In genomic region chr3:12294885-12295580, GRCh38 we compare ENCODE assay signal across 17 cellular contexts. TPM values are rescaled to one million over a fixed set of nuclear protein-coding genes. Genes with fewer than 3 reads are reported as not detected.
DNase-seq lines count a peak whose midpoint lies in the region; ATAC-seq and TF ChIP-seq lines count a peak whose summit lies in the region.
"Had no signal": no experiment of that assay in that cellular context is flagged by ENCODE, and none has a peak within 500 bp of the region (broad histone marks: within the 10 kb centered on the region; RNA-seq: fewer than 3 reads in every experiment).

No MANE protein-coding gene starts in this region.

- no peaks in the 10 kb centered on the region for H3K36me3 ChIP-seq in BJ (ENCODE audit: control insufficient read depth, insufficient read depth, low read length)
- H3K36me3 ChIP-seq in PC-3 (ENCODE audit: low read depth, low read length), result peaks cover 48% of the 10 kb centered on the region
- H3K36me3 ChIP-seq in colonic mucosa, result no peaks in the 10 kb centered on the region
- H3K36me3 ChIP-seq in mesenchymal stem cell (ENCODE audit: control insufficient read depth in 1 of 2, insufficient read depth in 2 of 2, low read depth in 1 of 2, low read length in 2 of 2), result no peaks in the 10 kb centered on the region
- H3K36me3 ChIP-seq: gastroesophageal sphincter had no signal

- no peak overlapping the region for H2BK12ac ChIP-seq in mesenchymal stem cell (ENCODE audit: low read length in 2 of 2)

- no peak overlapping the region for H3K4ac ChIP-seq in mesenchymal stem cell (ENCODE audit: low read depth in 1 of 2, low read length in 2 of 2)

- H3F3A ChIP-seq in PC-3 (ENCODE audit: low read length, unreplicated experiment), result peaks cover 4% of the 10 kb centered on the region

- no peaks in the 10 kb centered on the region for H3K9me2 ChIP-seq in PC-3 (replicated peaks; ENCODE audit: low read length)

- DNase-seq in BJ (ENCODE audit: low read depth), result peak; percentile 44
- peak; percentile 80 for DNase-seq in PC-3
- no peak for DNase-seq in colonic mucosa
- DNase-seq in mesenchymal stem cell, result peak; percentile 78
- DNase-seq in type B pancreatic cell (ENCODE audit: extremely low spot score, unreplicated experiment), result no peak
- no peak for DNase-seq in activated naive CD4-positive, alpha-beta T cell treated with Interleukin-2 at 50 U/mL for 16 hours
- no peak for DNase-seq in activated CD4-positive, alpha-beta T cell treated with anti-CD3 and anti-CD28 coated beads, Interleukin-2, amount 10 ng/mL, durations not matched to agents 7 days and 5 days
- DNase-seq in NCI-H748 treated with DMSO at 0.1 percent for 48 hours (lab: John Stamatoyannopoulos, UW), result no peak
- DNase-seq: activated CD8-positive, alpha-beta memory T cell treated with anti-CD3 and anti-CD28 coated beads, Interleukin-2, amount 50 U/mL, for 48 hours; H9; left cardiac atrium; stimulated activated naive CD8-positive, alpha-beta T cell treated with anti-CD3 and anti-CD28 coated beads, Interleukin-15, Interleukin-2, amounts not matched to agents 100 U/mL and 50 U/mL, for 24 hours; SW 1271 had no signal

- peaks cover 64% of the 10 kb centered on the region for H3K4me1 ChIP-seq in PC-3 (ENCODE audit: insufficient read depth, low read length)
- H3K4me1 ChIP-seq in colonic mucosa, result peaks cover 6% of the 10 kb centered on the region
- H3K4me1 ChIP-seq in mesenchymal stem cell (ENCODE audit: control insufficient read depth, insufficient read depth, low read depth, low read length), result peaks cover 7% of the 10 kb centered on the region
- H3K4me1 ChIP-seq: gastroesophageal sphincter had no signal

- TF ChIP-seq CTCF in BJ (IDR thresholded peaks at IDR 0.05; ENCODE audit: insufficient read depth, low read depth, low read length) (no peak), PC-3 (conservative IDR thresholded peaks at IDR 0.05; ENCODE audit: low read depth, low read length) (no peak), colonic mucosa (IDR thresholded peaks at IDR 0.05) (no peak), type B pancreatic cell (conservative IDR thresholded peaks at IDR 0.05) (no peak)

- CTCF ChIA-PET in BJ (lab: Yijun Ruan, JAX), result interaction anchor here (1.4 kb wide), 1 partner anchor 13 kb away, joined by 3 read pairs; no protein-coding TSS in a partner anchor
- CTCF ChIA-PET in PC-3 (lab: Charles Lee), result interaction anchor here (0.6 kb wide), 1 partner anchor 10 kb away, joined by 4 read pairs; no protein-coding TSS in a partner anchor
- CTCF ChIA-PET in activated CD4-positive, alpha-beta T cell treated with anti-CD3 and anti-CD28 coated beads, Interleukin-2, amount 10 ng/mL, durations not matched to agents 7 days and 5 days (lab: Charles Lee), result no interaction called here

- H3K27ac Mint-ChIP-seq in type B pancreatic cell, result no peak overlapping the region
- H3K27ac Mint-ChIP-seq in activated CD4-positive, alpha-beta T cell treated with anti-CD3 and anti-CD28 coated beads, Interleukin-2, amount 10 ng/mL, durations not matched to agents 7 days and 5 days, result no peak overlapping the region
- H3K27ac Mint-ChIP-seq: activated naive CD8-positive, alpha-beta T cell; H9 had no signal

- POLR2A ChIA-PET in BJ (lab: Charles Lee) (no interaction called here), PC-3 (lab: Charles Lee; ENCODE audit: unreplicated experiment) (no interaction called here)
- POLR2A ChIA-PET in activated CD4-positive, alpha-beta T cell treated with anti-CD3 and anti-CD28 coated beads, Interleukin-2, amount 10 ng/mL, durations not matched to agents 7 days and 5 days (lab: Charles Lee), result no interaction called here

- H3K23ac ChIP-seq in mesenchymal stem cell (ENCODE audit: low read length in 2 of 2), result no peak overlapping the region

- H3K4me3 ChIP-seq in BJ (ENCODE audit: low read depth, low read length) (no peak overlapping the region), PC-3 (ENCODE audit: low read length) (no peak overlapping the region), colonic mucosa (no peak overlapping the region), mesenchymal stem cell (ENCODE audit: insufficient read depth in 1 of 2, low read depth in 1 of 2, low read length in 2 of 2) (no peak overlapping the region)
- H3K4me3 ChIP-seq: coronary artery, gastroesophageal sphincter had no signal

- H2AK5ac ChIP-seq in mesenchymal stem cell (ENCODE audit: low read length, severe bottlenecking), result no peak overlapping the region

- BruUV-seq in PC-3 (replicated peaks; lab: Mats Ljungman, UMichigan), result no TSS peak

- no peak overlapping the region for H3K18ac ChIP-seq in mesenchymal stem cell (ENCODE audit: low read depth in 1 of 2, low read length in 2 of 2)

- H3K4me2 ChIP-seq in PC-3 (ENCODE audit: low read length) (peak overlapping the region; percentile 25), mesenchymal stem cell (ENCODE audit: low read length, poor library complexity, severe bottlenecking) (no peak overlapping the region)

- H3K27me3 Mint-ChIP-seq in type B pancreatic cell, result peaks cover 24% of the 10 kb centered on the region
- H3K27me3 Mint-ChIP-seq in activated CD4-positive, alpha-beta T cell treated with anti-CD3 and anti-CD28 coated beads, Interleukin-2, amount 10 ng/mL, durations not matched to agents 7 days and 5 days, result peaks cover 20% of the 10 kb centered on the region

- 47% methylated on average over 4 of the region's 6 CpGs for WGBS in mesenchymal stem cell

- H3K27ac ChIP-seq in PC-3 (ENCODE audit: low read length) (peak overlapping the region; percentile 46), colonic mucosa (peak overlapping the region; percentile 8), mesenchymal stem cell (ENCODE audit: low read length, poor library complexity, severe bottlenecking) (peak overlapping the region; percentile 27)
- H3K27ac ChIP-seq: coronary artery, gastroesophageal sphincter had no signal

- H3K79me1 ChIP-seq in mesenchymal stem cell (replicated peaks; ENCODE audit: low read length, poor library complexity, severe bottlenecking), result peaks cover 11% of the 10 kb centered on the region

- H3K27me3 ChIP-seq in BJ (ENCODE audit: control insufficient read depth, insufficient read depth, low read length), result no peaks in the 10 kb centered on the region
- H3K27me3 ChIP-seq in PC-3 (ENCODE audit: low read length), result no peaks in the 10 kb centered on the region
- no peaks in the 10 kb centered on the region for H3K27me3 ChIP-seq in colonic mucosa
- H3K27me3 ChIP-seq in mesenchymal stem cell (ENCODE audit: control insufficient read depth in 1 of 2, insufficient read depth in 1 of 2, low read length in 2 of 2), result no peaks in the 10 kb centered on the region

- intact Hi-C loops in PC-3 (cut with micrococcal nuclease), result loop anchor here (2.0 kb wide), 1 partner anchor 58 kb away; no protein-coding TSS in a partner anchor
- intact Hi-C loops in colonic mucosa (cut with DNase I), result no loop called here

- H2BK5ac ChIP-seq in mesenchymal stem cell (ENCODE audit: low read depth, low read length, poor library complexity, severe bottlenecking), result no peak overlapping the region

- peaks cover 98% of the 10 kb centered on the region for H3K79me2 ChIP-seq in PC-3 (ENCODE audit: low read length)

- H3K4me3 Mint-ChIP-seq in type B pancreatic cell, result no peak overlapping the region
- H3K4me3 Mint-ChIP-seq in activated CD4-positive, alpha-beta T cell treated with anti-CD3 and anti-CD28 coated beads, Interleukin-2, amount 10 ng/mL, durations not matched to agents 7 days and 5 days, result no peak overlapping the region
- H3K4me3 Mint-ChIP-seq: activated naive CD8-positive, alpha-beta T cell; CD14-positive monocyte; H9 had no signal

- H3K4me1 Mint-ChIP-seq in type B pancreatic cell (ENCODE audit: unreplicated experiment), result no peaks in the 10 kb centered on the region
- no peaks in the 10 kb centered on the region for H3K4me1 Mint-ChIP-seq in activated CD4-positive, alpha-beta T cell treated with anti-CD3 and anti-CD28 coated beads, Interleukin-2, amount 10 ng/mL, durations not matched to agents 7 days and 5 days

- H3K9me3 ChIP-seq in PC-3 (ENCODE audit: low read length), result no peaks in the 10 kb centered on the region
- H3K9me3 ChIP-seq in colonic mucosa, result no peaks in the 10 kb centered on the region
- H3K9me3 ChIP-seq in mesenchymal stem cell (ENCODE audit: control insufficient read depth, low read length), result no peaks in the 10 kb centered on the region
- H3K9me3 ChIP-seq: gastroesophageal sphincter had no signal

- ATAC-seq in PC-3, result peak; percentile 55
- ATAC-seq: gastroesophageal sphincter; left cardiac atrium; stimulated activated naive CD8-positive, alpha-beta T cell treated with anti-CD3 and anti-CD28 coated beads, Interleukin-15, Interleukin-2, amounts not matched to agents 100 U/mL and 50 U/mL, for 24 hours had no signal

- H3K14ac ChIP-seq in mesenchymal stem cell (ENCODE audit: low read length in 2 of 2), result no peak overlapping the region

- no peaks in the 10 kb centered on the region for H3K36me3 Mint-ChIP-seq in type B pancreatic cell
- H3K36me3 Mint-ChIP-seq in activated CD4-positive, alpha-beta T cell treated with anti-CD3 and anti-CD28 coated beads, Interleukin-2, amount 10 ng/mL, durations not matched to agents 7 days and 5 days (ENCODE audit: low read depth), result no peaks in the 10 kb centered on the region
- H3K36me3 Mint-ChIP-seq: activated naive CD8-positive, alpha-beta T cell had no signal

- no peak overlapping the region for H3K9ac ChIP-seq in PC-3 (ENCODE audit: low read length)
- H3K9ac ChIP-seq in colonic mucosa (ENCODE audit: low read depth in 2 of 2, low read length in 2 of 2), result no peak overlapping the region
- peak overlapping the region; percentile 52 for H3K9ac ChIP-seq in mesenchymal stem cell (ENCODE audit: low read length)

- no peak overlapping the region for H4K91ac ChIP-seq in mesenchymal stem cell (ENCODE audit: low read length)

- H4K20me1 ChIP-seq in PC-3 (ENCODE audit: low read length), result peaks cover 42% of the 10 kb centered on the region

- H3K9me3 Mint-ChIP-seq in type B pancreatic cell, result no peaks in the 10 kb centered on the region
- H3K9me3 Mint-ChIP-seq in activated CD4-positive, alpha-beta T cell treated with anti-CD3 and anti-CD28 coated beads, Interleukin-2, amount 10 ng/mL, durations not matched to agents 7 days and 5 days, result no peaks in the 10 kb centered on the region
- H3K9me3 Mint-ChIP-seq: CD14-positive monocyte, H9 had no signal

- H2BK120ac ChIP-seq in mesenchymal stem cell (ENCODE audit: low read depth, low read length), result no peak overlapping the region

- no peak overlapping the region for H2BK15ac ChIP-seq in mesenchymal stem cell (ENCODE audit: low read depth, poor library complexity, severe bottlenecking)

- H2AFZ ChIP-seq in PC-3 (ENCODE audit: low read length), result no peak overlapping the region
- H2AFZ ChIP-seq in mesenchymal stem cell (ENCODE audit: low read depth, low read length), result no peak overlapping the region

- no peak overlapping the region for H4K8ac ChIP-seq in mesenchymal stem cell (ENCODE audit: low read length)

RNA-seq across cellular contexts. Expression of gene PPARG, which starts 6.2 kb away (rescaled TPM):
- polyA plus RNA-seq in BJ (2011; rRNA removed), result 3.5 and 3.7 TPM in 2 replicates
- polyA minus RNA-seq in BJ (2011; rRNA and poly(A)+ RNA removed), result 3.3 and 4.8 TPM in 2 replicates
- 208 and 250 TPM in 2 replicates for total RNA-seq in PC-3 (2014; rRNA removed)
- total RNA-seq in colonic mucosa, result 100 to 1,000 TPM in 1 of 2 donors, 10 to 100 TPM in 1; 85.2 to 169 TPM
- polyA plus RNA-seq in mesenchymal stem cell (2013, experiment 1 of 2), result 10.3 TPM
- 9.9 TPM for polyA plus RNA-seq in mesenchymal stem cell (2013, experiment 2 of 2)
- total RNA-seq in type B pancreatic cell (ENCODE audit: low replicate concordance), result 21.5 and 28.8 TPM in 2 replicates
- under 1 TPM; 0.52 to 0.55 TPM for total RNA-seq in activated CD4-positive, alpha-beta T cell treated with anti-CD3 and anti-CD28 coated beads, Interleukin-2, amount 10 ng/mL, durations not matched to agents 7 days and 5 days

Comparison
In these comparisons a context has a peak if more than half of its experiments do, and no peak if none do; other contexts are left out.
1. DNase-seq: peak in BJ (single experiment), PC-3 (single experiment) and mesenchymal stem cell (single experiment); none in colonic mucosa (single experiment), type B pancreatic cell (single experiment), activated naive CD4-positive, alpha-beta T cell treated with Interleukin-2 at 50 U/mL for 16 hours (single experiment), activated CD4-positive, alpha-beta T cell treated with anti-CD3 and anti-CD28 coated beads, Interleukin-2, amount 10 ng/mL, durations not matched to agents 7 days and 5 days (single experiment) and NCI-H748 treated with DMSO at 0.1 percent for 48 hours (single experiment).
2. RNA of gene PPARG, which starts 6.2 kb away (total RNA-seq): 208 to 250 TPM in PC-3, 85.2 to 169 TPM in colonic mucosa and 21.5 to 28.8 TPM in type B pancreatic cell; 0.52 to 0.55 TPM in activated CD4-positive, alpha-beta T cell treated with anti-CD3 and anti-CD28 coated beads, Interleukin-2, amount 10 ng/mL, durations not matched to agents 7 days and 5 days; every median in the first group is over 10 times any median in the second.
3. Peak in every context shown above with its lines, with median percentiles within 50 percentile points of each other: H3K27ac ChIP-seq.